34 cellular contexts compared by ENCODE assay signal in the genomic region with DNA sequence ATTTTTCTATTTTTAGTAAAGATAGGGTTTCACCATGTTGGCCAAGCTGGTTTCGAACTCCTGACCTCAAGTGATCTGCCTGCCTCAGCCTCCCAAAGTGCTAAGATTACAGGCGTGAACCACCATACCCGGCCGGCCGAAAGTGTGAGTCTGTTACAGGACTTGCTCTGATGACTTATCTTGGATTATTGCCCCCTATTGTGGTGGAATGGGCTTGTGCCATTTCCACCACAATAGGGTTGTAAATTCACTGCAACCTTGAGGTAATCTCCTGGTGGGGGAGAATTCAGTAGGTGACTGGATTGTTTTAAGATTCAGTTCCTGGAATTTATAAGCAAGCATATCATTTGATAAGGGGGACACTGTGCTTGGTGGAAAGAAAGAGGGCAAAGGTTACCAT. TPM values are rescaled to one million over a fixed set of nuclear protein-coding genes. Genes with fewer than 3 reads are reported as not detected.
A peak's percentile ranks its signal among the peaks of the same experiment; 100 is the strongest.
DNase-seq lines count a peak whose midpoint lies in the region; ATAC-seq and TF ChIP-seq lines count a peak whose summit lies in the region.
"Had no signal": no experiment of that assay in that cellular context is flagged by ENCODE, and none has a peak within 500 bp of the region (broad histone marks: within the 10 kb centered on the region; RNA-seq: fewer than 3 reads in every experiment).

No MANE protein-coding gene starts in this region.

- no peak overlapping the region for H3K4me2 ChIP-seq in mesendoderm (ENCODE audit: low read length)

- H3K4me3 Mint-ChIP-seq in dendritic cell treated with granulocyte-macrophage colony-stimulating factor and Interleukin-4, amounts not matched to agents 40 ng/mL and 50 ng/mL, for 4 days: no peak overlapping the region
- H3K4me3 Mint-ChIP-seq: CD4-positive, alpha-beta memory T cell; nephron; stimulated activated effector memory CD8-positive, alpha-beta T cell treated with anti-CD3 and anti-CD28 coated beads, Interleukin-12 subunit alpha, Interleukin-12 subunit beta, amount 100 ng/mL, for 72 hours; T-helper 2 cell treated with Interferon-gamma antibody and Interleukin-4, amounts not matched to agents 5 μg/mL and 100 μg/mL, for 36 hours had no signal

- no peak overlapping the region for H3K4ac ChIP-seq in mesendoderm (ENCODE audit: low read depth, low read length)

- H3K27me3 Mint-ChIP-seq in dendritic cell treated with granulocyte-macrophage colony-stimulating factor and Interleukin-4, amounts not matched to agents 40 ng/mL and 50 ng/mL, for 4 days: no peaks in the 10 kb centered on the region

- H3K23ac ChIP-seq in mesendoderm (ENCODE audit: low read length): no peak overlapping the region

- H3K4me1 ChIP-seq in mesendoderm (ENCODE audit: control insufficient read depth, low read depth, low read length): peaks cover 3% of the 10 kb centered on the region
- H3K4me1 ChIP-seq: ascending aorta, esophagus muscularis mucosa had no signal

- intact Hi-C loops in dendritic cell treated with granulocyte-macrophage colony-stimulating factor and Interleukin-4, amounts not matched to agents 40 ng/mL and 50 ng/mL, for 4 days (cut with micrococcal nuclease): no loop called here

- no peak overlapping the region for H3K18ac ChIP-seq in mesendoderm (ENCODE audit: low read length)

- H2BK120ac ChIP-seq in mesendoderm (ENCODE audit: low read depth, low read length): no peak overlapping the region

- no peaks in the 10 kb centered on the region for H3K36me3 Mint-ChIP-seq in dendritic cell treated with granulocyte-macrophage colony-stimulating factor and Interleukin-4, amounts not matched to agents 40 ng/mL and 50 ng/mL, for 4 days (ENCODE audit: low read depth)
- H3K36me3 Mint-ChIP-seq: activated naive CD4-positive, alpha-beta T cell treated with anti-CD3 and anti-CD28 coated beads, Interleukin-2, amount 50 U/mL, for 72 hours; CD4-positive, alpha-beta memory T cell; stimulated activated effector memory CD8-positive, alpha-beta T cell treated with anti-CD3 and anti-CD28 coated beads, Interleukin-12 subunit alpha, Interleukin-12 subunit beta, amount 100 ng/mL, for 72 hours had no signal

- no peak overlapping the region for H4K5ac ChIP-seq in mesendoderm (ENCODE audit: low read length)

- peaks cover 44% of the 10 kb centered on the region for H3K4me1 Mint-ChIP-seq in dendritic cell treated with granulocyte-macrophage colony-stimulating factor and Interleukin-4, amounts not matched to agents 40 ng/mL and 50 ng/mL, for 4 days (ENCODE audit: low read depth)

- H3K27ac Mint-ChIP-seq in dendritic cell treated with granulocyte-macrophage colony-stimulating factor and Interleukin-4, amounts not matched to agents 40 ng/mL and 50 ng/mL, for 4 days: peak overlapping the region; percentile 32
- H3K27ac Mint-ChIP-seq: activated naive CD4-positive, alpha-beta T cell treated with anti-CD3 and anti-CD28 coated beads, Interleukin-2, amount 50 U/mL, for 72 hours; stimulated activated effector memory CD8-positive, alpha-beta T cell treated with anti-CD3 and anti-CD28 coated beads, Interleukin-12 subunit alpha, Interleukin-12 subunit beta, amount 100 ng/mL, for 72 hours; T-helper 2 cell treated with Interferon-gamma antibody and Interleukin-4, amounts not matched to agents 5 μg/mL and 100 μg/mL, for 36 hours had no signal

- H3K9ac ChIP-seq in mesendoderm (ENCODE audit: low read length): no peak overlapping the region

- H3K27ac ChIP-seq in mesendoderm (ENCODE audit: low read depth, low read length): peak overlapping the region; percentile 40
- H3K27ac ChIP-seq: ascending aorta, cardiac muscle cell, esophagus muscularis mucosa, heart right ventricle, HL-60, ovary, upper lobe of left lung had no signal

- no peak for TF ChIP-seq CTCF in foreskin fibroblast (IDR thresholded peaks at IDR 0.05; ENCODE audit: low read depth, low read length)

- WGBS in mesendoderm (ENCODE audit: extremely low coverage, insufficient coverage, low lambda C conversion rate): no CpG with 5 or more reads among the region's 5 CpGs

- H3K56ac ChIP-seq in mesendoderm (ENCODE audit: low read length): no peak overlapping the region

- no peaks in the 10 kb centered on the region for H3K79me2 ChIP-seq in mesendoderm (ENCODE audit: control insufficient read depth, insufficient read depth, low read length)

- H3K4me3 ChIP-seq in mesendoderm (ENCODE audit: low read length) (no peak overlapping the region), foreskin fibroblast (ENCODE audit: low read depth in 1 of 2, low read length in 2 of 2) (no peak overlapping the region)
- H3K4me3 ChIP-seq: ascending aorta, cardiac muscle cell, esophagus muscularis mucosa, heart right ventricle, lung, ovary, upper lobe of left lung had no signal

- no peaks in the 10 kb centered on the region for H3K79me1 ChIP-seq in mesendoderm (ENCODE audit: low read length)

- H2BK5ac ChIP-seq in mesendoderm (ENCODE audit: low read length): no peak overlapping the region

- no peak overlapping the region for H2BK15ac ChIP-seq in mesendoderm (replicated peaks; ENCODE audit: low read depth)

- ATAC-seq in HG03139 (IDR thresholded peaks at IDR 0.05; ENCODE audit: unreplicated experiment): no peak
- ATAC-seq: activated naive CD4-positive, alpha-beta T cell treated with anti-CD3 and anti-CD28 coated beads, Interleukin-2, amount 50 U/mL, for 72 hours; heart right ventricle; stimulated activated effector memory CD8-positive, alpha-beta T cell treated with anti-CD3 and anti-CD28 coated beads, Interleukin-12 subunit alpha, Interleukin-12 subunit beta, amount 100 ng/mL, for 72 hours had no signal

- H3K36me3 ChIP-seq in mesendoderm (ENCODE audit: control insufficient read depth, insufficient read depth, low read length): no peaks in the 10 kb centered on the region
- H3K36me3 ChIP-seq: ascending aorta, cardiac muscle cell, esophagus muscularis mucosa, heart right ventricle, ovary, upper lobe of left lung had no signal

- no peaks in the 10 kb centered on the region for H3K27me3 ChIP-seq in mesendoderm (ENCODE audit: insufficient read depth, low read length, poor library complexity)
- H3K27me3 ChIP-seq: ascending aorta, cardiac muscle cell, esophagus muscularis mucosa, ovary, upper lobe of left lung had no signal

- H2AK5ac ChIP-seq in mesendoderm (ENCODE audit: low read length): no peak overlapping the region

- DNase-seq in Daoy (ENCODE audit: low read depth): peak; percentile 24
- peak; percentile 8 for DNase-seq in LoVo (ENCODE audit: low spot score)
- DNase-seq in mesendoderm: peak; percentile 89
- no peak for DNase-seq in foreskin fibroblast
- no peak for DNase-seq in activated CD4-positive, alpha-beta T cell treated with anti-CD3 and anti-CD28 coated beads for 1 hour
- no peak for DNase-seq in GM19238 (ENCODE audit: insufficient read length, low spot score)
- DNase-seq: activated CD4-positive, alpha-beta T cell treated with anti-CD3 and anti-CD28 coated beads for 4 hours; activated effector memory CD4-positive, alpha-beta T cell treated with Interleukin-2 at 50 U/mL for 16 hours; activated T-cell treated with anti-CD3 and anti-CD28 coated beads, Interleukin-2, amount 50 U/mL, for 1 hour; CD4-positive, alpha-beta memory T cell; cortex of kidney; foreskin melanocyte; GOT3; heart right ventricle; Kasumi-1; NCI-H1436 treated with DMSO at 0.1 percent for 48 hours; NCI-H226; NCI-H526 treated with DMSO at 0.1 percent for 48 hours; NK-92 treated with Interleukin-12 subunit alpha and Interleukin-12 subunit beta, amount 100 ng/mL, for 24 hours; ovary; SHP77 treated with DMSO at 0.1 percent for 48 hours; substantia nigra; upper lobe of left lung had no signal

- no peak overlapping the region for H4K8ac ChIP-seq in mesendoderm (ENCODE audit: low read depth, low read length)

- H3K9me3 Mint-ChIP-seq in dendritic cell treated with granulocyte-macrophage colony-stimulating factor and Interleukin-4, amounts not matched to agents 40 ng/mL and 50 ng/mL, for 4 days: no peaks in the 10 kb centered on the region
- H3K9me3 Mint-ChIP-seq: activated naive CD4-positive, alpha-beta T cell treated with anti-CD3 and anti-CD28 coated beads, Interleukin-2, amount 50 U/mL, for 72 hours; CD4-positive, alpha-beta memory T cell; nephron; stimulated activated effector memory CD8-positive, alpha-beta T cell treated with anti-CD3 and anti-CD28 coated beads, Interleukin-12 subunit alpha, Interleukin-12 subunit beta, amount 100 ng/mL, for 72 hours; T-helper 2 cell treated with Interferon-gamma antibody and Interleukin-4, amounts not matched to agents 5 μg/mL and 100 μg/mL, for 36 hours had no signal

RNA-seq across cellular contexts. Expression of gene HMGCR, which starts 15.0 kb away (rescaled TPM):
- 52.5 and 62.3 TPM in 2 replicates for total RNA-seq in Daoy (2014; rRNA removed; shearing (Covaris generic))
- 142 TPM for polyA plus RNA-seq in mesendoderm (2013, experiment 1 of 2)
- polyA plus RNA-seq in mesendoderm (2013, experiment 2 of 2): 146 TPM

Comparison
In these comparisons a context has a peak if more than half of its experiments do, and no peak if none do; other contexts are left out.
1. DNase-seq: peak in Daoy (single experiment), LoVo (single experiment) and mesendoderm (single experiment); none in foreskin fibroblast (0 of 2), activated CD4-positive, alpha-beta T cell treated with anti-CD3 and anti-CD28 coated beads for 1 hour (single experiment) and GM19238 (single experiment).